ENCODE assay signal across 19 cellular contexts in the genomic region with DNA sequence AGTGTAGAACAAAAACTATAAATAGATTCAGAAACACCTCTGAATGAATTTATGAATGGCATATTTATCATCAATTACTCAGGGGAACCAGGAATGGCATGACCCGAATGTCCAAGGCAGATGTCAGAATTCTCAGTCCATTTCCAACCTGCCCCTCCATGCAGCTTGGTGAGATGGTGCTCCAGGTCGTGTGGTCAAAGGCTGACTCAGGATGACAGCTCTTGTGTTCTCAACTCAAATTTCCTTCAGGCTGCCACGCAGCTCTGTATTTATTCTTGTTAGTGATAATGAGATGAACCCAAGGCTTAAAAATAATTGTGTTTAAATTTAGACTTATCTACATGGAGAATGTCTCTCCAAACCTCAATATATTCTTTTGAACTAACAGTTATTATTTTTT.
DNase-seq lines count a peak whose midpoint lies in the region; ATAC-seq, FAIRE-seq and TF ChIP-seq lines count a peak whose summit lies in the region.
"Had no signal": no experiment of that assay in that cellular context is flagged by ENCODE, and none has a peak within 500 bp of the region (broad histone marks: within the 10 kb centered on the region; RNA-seq: fewer than 3 reads in every experiment).

No MANE protein-coding gene starts in this region.

- H3K9me3 ChIP-seq in mammary epithelial cell (replicated peaks; ENCODE audit: insufficient read depth, low read length) (no peaks in the 10 kb centered on the region), small intestine (ENCODE audit: control insufficient read depth, low read depth) (no peaks in the 10 kb centered on the region)

- H3K27ac Mint-ChIP-seq in MCF 10A (ENCODE audit: low read depth, unreplicated experiment) = no peak overlapping the region
- no peak overlapping the region for H3K27ac Mint-ChIP-seq in progenitor cell of endocrine pancreas
- H3K27ac Mint-ChIP-seq: CD14-positive monocyte, GM23338 had no signal

- no peaks in the 10 kb centered on the region for H3K36me3 Mint-ChIP-seq in MCF 10A (ENCODE audit: insufficient read depth, unreplicated experiment)
- no peaks in the 10 kb centered on the region for H3K36me3 Mint-ChIP-seq in progenitor cell of endocrine pancreas (ENCODE audit: insufficient read depth)
- H3K36me3 Mint-ChIP-seq: CD14-positive monocyte; CD8-positive, alpha-beta memory T cell had no signal

- no peak overlapping the region for H2AFZ ChIP-seq in mammary epithelial cell (ENCODE audit: low read depth, low read length)
- H2AFZ ChIP-seq: GM23338 had no signal

- DNase-seq in mammary epithelial cell (peak; percentile 25), MCF 10A (ENCODE audit: unreplicated experiment) (no peak), RKO (ENCODE audit: low spot score) (peak; percentile 7), foreskin keratinocyte (peak in 1 of 2 donors; percentile 2), progenitor cell of endocrine pancreas (ENCODE audit: low spot score, unreplicated experiment) (no peak), small intestine (no peak), COLO829 (ENCODE audit: low spot score) (no peak)
- DNase-seq: Calu3; CD8-positive, alpha-beta memory T cell; DMS 273 treated with DMSO at 0.1 percent for 48 hours; H7; IMR-90; KBM-7 had no signal

- no peak overlapping the region for H3K4me3 ChIP-seq in mammary epithelial cell (replicated peaks in 1 of 3; ENCODE audit: insufficient read depth in 1 of 3, low read depth in 2 of 3, low read length in 3 of 3)
- no peak overlapping the region for H3K4me3 ChIP-seq in small intestine (ENCODE audit: low read depth in 1 of 2, low read length in 2 of 2)
- H3K4me3 ChIP-seq: GM23338 had no signal

- H3K27me3 ChIP-seq in mammary epithelial cell (ENCODE audit: insufficient read depth, low read length) (no peaks in the 10 kb centered on the region), foreskin keratinocyte (no peaks in the 10 kb centered on the region), small intestine (ENCODE audit: control insufficient read depth in 2 of 2, insufficient read depth in 2 of 2, low read length in 2 of 2) (no peaks in the 10 kb centered on the region)

- no TSS peak for BruUV-seq in mammary epithelial cell (replicated peaks; lab: Mats Ljungman, UMichigan)
- no TSS peak for BruUV-seq in MCF 10A (replicated peaks; lab: Mats Ljungman, UMichigan)

- H3K36me3 ChIP-seq in mammary epithelial cell (ENCODE audit: insufficient read depth, low read length) (no peaks in the 10 kb centered on the region), small intestine (ENCODE audit: control insufficient read depth in 2 of 2, insufficient read depth in 2 of 2, low read length in 2 of 2) (no peaks in the 10 kb centered on the region)

- CTCF ChIA-PET in mammary epithelial cell (lab: Charles Lee; ENCODE audit: low non-redundant PET) = no interaction called here
- CTCF ChIA-PET in MCF 10A (lab: Yijun Ruan, JAX) = no interaction called here

- FAIRE-seq in small intestine (lab: Jason Lieb, UNC) = no peak
- FAIRE-seq: G401.6, GM12891, GM19239 had no signal

- intact Hi-C loops in mammary epithelial cell (cut with micrococcal nuclease) = no loop called here
- intact Hi-C loops in MCF 10A (cut with micrococcal nuclease) = no loop called here

- H3K9ac ChIP-seq in mammary epithelial cell (ENCODE audit: insufficient read depth, low read length) = no peak overlapping the region

- H3K9me3 Mint-ChIP-seq in MCF 10A (ENCODE audit: unreplicated experiment) = no peaks in the 10 kb centered on the region
- peaks cover 4% of the 10 kb centered on the region for H3K9me3 Mint-ChIP-seq in progenitor cell of endocrine pancreas (ENCODE audit: low read depth)
- H3K9me3 Mint-ChIP-seq: GM23338 had no signal

- no peaks in the 10 kb centered on the region for H3K79me2 ChIP-seq in mammary epithelial cell (ENCODE audit: insufficient read depth, low read length)

- POLR2A ChIA-PET in MCF 10A (lab: Yijun Ruan, JAX) = interaction anchor here (0.7 to 1.8 kb wide), 2 partner anchors 12 to 51 kb away, joined by 3 to 5 read pairs; no protein-coding TSS in a partner anchor

- TF ChIP-seq CTCF in mammary epithelial cell (conservative IDR thresholded peaks at IDR 0.05 in 1 of 2, IDR thresholded peaks at IDR 0.05 in 1 of 2; ENCODE audit: extremely low read depth in 1 of 2, insufficient read depth in 1 of 2, low read depth in 1 of 2, low read length in 2 of 2) (no peak), MCF 10A (IDR thresholded peaks at IDR 0.05; ENCODE audit: unreplicated experiment) (no peak), foreskin keratinocyte (conservative IDR thresholded peaks at IDR 0.05) (no peak), progenitor cell of endocrine pancreas (IDR thresholded peaks at IDR 0.05; ENCODE audit: unreplicated experiment) (no peak)

- H4K20me1 ChIP-seq in mammary epithelial cell (ENCODE audit: insufficient read depth, low read length) = no peaks in the 10 kb centered on the region

- H3K4me1 Mint-ChIP-seq in MCF 10A (ENCODE audit: insufficient read depth, unreplicated experiment) (peaks cover 7% of the 10 kb centered on the region), progenitor cell of endocrine pancreas (ENCODE audit: low read depth) (no peaks in the 10 kb centered on the region)
- H3K4me1 Mint-ChIP-seq: CD14-positive monocyte; CD8-positive, alpha-beta memory T cell; GM23338 had no signal

- H3K27me3 Mint-ChIP-seq in MCF 10A (ENCODE audit: insufficient read depth, unreplicated experiment) (no peaks in the 10 kb centered on the region), progenitor cell of endocrine pancreas (peaks cover 5% of the 10 kb centered on the region)

- H3K4me3 Mint-ChIP-seq in MCF 10A (ENCODE audit: unreplicated experiment) (no peak overlapping the region), progenitor cell of endocrine pancreas (ENCODE audit: low read depth) (no peak overlapping the region)
- H3K4me3 Mint-ChIP-seq: CD14-positive monocyte; CD8-positive, alpha-beta memory T cell; GM23338 had no signal

- H3K27ac ChIP-seq in mammary epithelial cell (ENCODE audit: insufficient read depth, low read depth, low read length) (no peak overlapping the region), foreskin keratinocyte (no peak overlapping the region), small intestine (ENCODE audit: low read depth in 1 of 2, low read length in 1 of 2) (no peak overlapping the region)
- H3K27ac ChIP-seq: 22Rv1 had no signal

- H3K4me2 ChIP-seq in mammary epithelial cell (ENCODE audit: insufficient read depth, low read depth, low read length) = no peak overlapping the region
- H3K4me2 ChIP-seq: GM23338 had no signal

- H3K4me1 ChIP-seq in mammary epithelial cell (ENCODE audit: insufficient read depth, low read length) = no peaks in the 10 kb centered on the region
- no peaks in the 10 kb centered on the region for H3K4me1 ChIP-seq in foreskin keratinocyte
- H3K4me1 ChIP-seq in small intestine (ENCODE audit: control insufficient read depth in 2 of 2, insufficient read depth in 1 of 2, low read depth in 1 of 2, low read length in 1 of 2) = no peaks in the 10 kb centered on the region

- ATAC-seq in foreskin keratinocyte = peak; percentile 24
- ATAC-seq: GM23338 had no signal

- dilution Hi-C loops in mammary epithelial cell (cut with HindIII; ENCODE audit: low sequenced_read_pairs) = no loop called here

- WGBS in mammary epithelial cell (ENCODE audit: low coverage, missing lambda C conversion rate) = 22% methylated on average over 3 of the region's 3 CpGs
- WGBS in small intestine, 3 donors = 43 to 58% (median 46%) methylated on average over 3 of the region's 3 CpGs

- in situ Hi-C loops in mammary epithelial cell (cut with MboI; ENCODE audit: low sequenced_read_pairs in 2 of 2) = no loop called here

Comparison
In these comparisons a context has a peak if more than half of its experiments do, and no peak if none do; other contexts are left out.
1. DNase-seq: peak in mammary epithelial cell (single experiment) and RKO (single experiment); none in MCF 10A (single experiment), progenitor cell of endocrine pancreas (single experiment), small intestine (single experiment) and COLO829 (single experiment).